In genomic region chr14:52552063-52552988, GRCh38 we compare ENCODE assay signal across 1 cellular context.
TF ChIP-seq lines count a peak whose summit lies in the region.

TSS of gene GPR137C (plus strand) at chr14:52552836. CDS start at chr14:52553148, 312 bp downstream.
TSS of gene TXNDC16 (minus strand) at chr14:52552505. CDS start at chr14:52543557, 8,948 bp downstream.

TF ChIP-seq in HepG2, 621 proteins besides CTCF, POLR2A, EP300 and RAD21 (continued from another document and continues in another):
- TF ChIP-seq TRAFD1 (CRISPR knock-in tag; IDR thresholded peaks at IDR 0.05; ENCODE audit: borderline replicate concordance), result no peak
- TF ChIP-seq SUZ12 (IDR thresholded peaks at IDR 0.05; ENCODE audit: low read depth, low read length), result no peak
- peak; percentile 45 for TF ChIP-seq MEIS2 (CRISPR knock-in tag; IDR thresholded peaks at IDR 0.05)
- no peak for TF ChIP-seq LCORL (IDR thresholded peaks at IDR 0.05)
- peak; percentile 64; the same call in 1 of the 2 replicates for TF ChIP-seq LCORL (CRISPR knock-in tag; IDR thresholded peaks at IDR 0.05)
- TF ChIP-seq DRAP1 (CRISPR knock-in tag; IDR thresholded peaks at IDR 0.05), result peak; percentile 98
- TF ChIP-seq U2AF2 (IDR thresholded peaks at IDR 0.05; ENCODE audit: low read depth, low read length), result no peak
- no peak for TF ChIP-seq TRIM22 (IDR thresholded peaks at IDR 0.05)
- TF ChIP-seq ZNF629 (CRISPR knock-in tag; conservative IDR thresholded peaks at IDR 0.05), result no peak; the same call in 1 of the 2 replicates
- no peak for TF ChIP-seq ZNF382 (CRISPR knock-in tag; IDR thresholded peaks at IDR 0.05; ENCODE audit: borderline replicate concordance)
- 0 out of 2 replicates have a peak, but pooled peaks have one; percentile 35 for TF ChIP-seq ZNF563 (CRISPR knock-in tag; IDR thresholded peaks at IDR 0.05)
- no peak; the same call in 1 of the 2 replicates for TF ChIP-seq ZNF142 (CRISPR knock-in tag; IDR thresholded peaks at IDR 0.05)
- TF ChIP-seq TFE3 (CRISPR knock-in tag; IDR thresholded peaks at IDR 0.05), result peak; percentile 43; the same call in 1 of the 2 replicates
- TF ChIP-seq THYN1 (CRISPR knock-in tag; IDR thresholded peaks at IDR 0.05; ENCODE audit: borderline replicate concordance, low read depth), result no peak
- peak; percentile 72; the same call in 1 of the 2 replicates for TF ChIP-seq LBX2 (CRISPR knock-in tag; IDR thresholded peaks at IDR 0.05; ENCODE audit: borderline replicate concordance)
- TF ChIP-seq ZNF704 (CRISPR knock-in tag; IDR thresholded peaks at IDR 0.05; ENCODE audit: borderline replicate concordance), result peak; percentile 71; the same call in 1 of the 2 replicates
- no peak for TF ChIP-seq ZHX1 (CRISPR knock-in tag; IDR thresholded peaks at IDR 0.05; ENCODE audit: low read depth)
- peak; percentile 83; the same call in 1 of the 2 replicates for TF ChIP-seq THAP7 (CRISPR knock-in tag; IDR thresholded peaks at IDR 0.05)
- no peak for TF ChIP-seq ZNF24 (IDR thresholded peaks at IDR 0.05)
- TF ChIP-seq ZNF687 (CRISPR knock-in tag; IDR thresholded peaks at IDR 0.05), result peak; percentile 93
- TF ChIP-seq CSRNP1 (CRISPR knock-in tag; IDR thresholded peaks at IDR 0.05), result peak; percentile 94
- peak; percentile 87 for TF ChIP-seq UBTF (CRISPR knock-in tag; IDR thresholded peaks at IDR 0.05)
